In genomic region chr11:117717485-117718314, GRCh38 we compare ENCODE assay signal across 8 cellular contexts.
DNase-seq lines count a peak whose midpoint lies in the region; ATAC-seq, FAIRE-seq and TF ChIP-seq lines count a peak whose summit lies in the region.

No MANE protein-coding gene starts in this region.

- FAIRE-seq in GM12892 (lab: Jason Lieb, UNC), result no peak

- dilution Hi-C loops in mammary epithelial cell (cut with HindIII; ENCODE audit: low sequenced_read_pairs), result loop anchor here (5.0 to 10.0 kb wide), 2 partner anchors 75 to 293 kb away; no protein-coding TSS in a partner anchor

- H3K4me1 Mint-ChIP-seq in activated T-cell treated with anti-CD3 and anti-CD28 coated beads, Interleukin-2, amount 50 U/mL, for 72 hours (ENCODE audit: low read depth), result no peaks in the 10 kb centered on the region

- no peak overlapping the region for H3K27ac ChIP-seq in mammary epithelial cell (ENCODE audit: insufficient read depth, low read depth, low read length)

- in situ Hi-C loops in T47D (cut with HindIII; ENCODE audit: low pct_unique_long_range_greater_than_20kb, low sequenced_read_pairs) (no loop called here), mammary epithelial cell (cut with MboI; ENCODE audit: low sequenced_read_pairs in 2 of 2) (no loop called here)

- no peak overlapping the region for H3K4me2 ChIP-seq in mammary epithelial cell (ENCODE audit: insufficient read depth, low read depth, low read length)

- 81% methylated on average over 10 of the region's 25 CpGs for WGBS in mammary epithelial cell (ENCODE audit: low coverage, missing lambda C conversion rate)

- no peaks in the 10 kb centered on the region for H3K36me3 Mint-ChIP-seq in activated T-cell treated with anti-CD3 and anti-CD28 coated beads, Interleukin-2, amount 50 U/mL, for 72 hours (ENCODE audit: insufficient read depth in 2 of 2)

- no peak for ATAC-seq in activated T-cell treated with anti-CD3 and anti-CD28 coated beads, Interleukin-2, amount 50 U/mL, for 72 hours (replicated peaks in 1 of 2)

- peak; percentile 88 to 99 for DNase-seq in T47D (ENCODE audit: low read depth in 1 of 2, low spot score in 1 of 2)
- no peak for DNase-seq in mammary epithelial cell
- peak; percentile 39 for DNase-seq in astrocyte of the hippocampus (ENCODE audit: low read depth, low spot score)
- peak; percentile 59 for DNase-seq in left kidney (ENCODE audit: low read depth, low spot score)
- DNase-seq in ureter (ENCODE audit: low spot score), result peak; percentile 55
- no peak for DNase-seq in T1000 (lab: John Stamatoyannopoulos, UW)
- no peak for DNase-seq in activated T-cell treated with anti-CD3 and anti-CD28 coated beads, Interleukin-2, amount 50 U/mL, for 72 hours
- no peak for DNase-seq in GM12892 (ENCODE audit: insufficient read length)

- H3K27me3 ChIP-seq in mammary epithelial cell (ENCODE audit: insufficient read depth, low read length), result no peaks in the 10 kb centered on the region

- H3K4me3 Mint-ChIP-seq in activated T-cell treated with anti-CD3 and anti-CD28 coated beads, Interleukin-2, amount 50 U/mL, for 72 hours, result no peak overlapping the region

- H3K4me1 ChIP-seq in mammary epithelial cell (ENCODE audit: insufficient read depth, low read length), result no peaks in the 10 kb centered on the region

- no peak for TF ChIP-seq CTCF in mammary epithelial cell (conservative IDR thresholded peaks at IDR 0.05 in 1 of 2, IDR thresholded peaks at IDR 0.05 in 1 of 2; ENCODE audit: extremely low read depth in 1 of 2, insufficient read depth in 1 of 2, low read depth in 1 of 2, low read length in 2 of 2)

- no peak overlapping the region for H3K9ac ChIP-seq in mammary epithelial cell (ENCODE audit: insufficient read depth, low read length)

- TF ChIP-seq POLR2A in GM12892 (IDR thresholded peaks at IDR 0.05; ENCODE audit: low read depth, low read length), result no peak

- CTCF ChIA-PET in mammary epithelial cell (lab: Charles Lee; ENCODE audit: low non-redundant PET), result no interaction called here

- no peaks in the 10 kb centered on the region for H3K27me3 Mint-ChIP-seq in activated T-cell treated with anti-CD3 and anti-CD28 coated beads, Interleukin-2, amount 50 U/mL, for 72 hours (ENCODE audit: low read depth)

- no peak overlapping the region for H2AFZ ChIP-seq in mammary epithelial cell (ENCODE audit: low read depth, low read length)

- H3K79me2 ChIP-seq in mammary epithelial cell (ENCODE audit: insufficient read depth, low read length), result no peaks in the 10 kb centered on the region

- no peak overlapping the region for H3K4me3 ChIP-seq in mammary epithelial cell (replicated peaks in 1 of 3; ENCODE audit: insufficient read depth in 1 of 3, low read depth in 2 of 3, low read length in 3 of 3)

- no peak overlapping the region for H3K27ac Mint-ChIP-seq in activated T-cell treated with anti-CD3 and anti-CD28 coated beads, Interleukin-2, amount 50 U/mL, for 72 hours

- BruUV-seq in mammary epithelial cell (replicated peaks; lab: Mats Ljungman, UMichigan), result no TSS peak

- no peaks in the 10 kb centered on the region for H3K9me3 ChIP-seq in mammary epithelial cell (replicated peaks; ENCODE audit: insufficient read depth, low read length)

- intact Hi-C loops in mammary epithelial cell (cut with micrococcal nuclease), result no loop called here

- no peaks in the 10 kb centered on the region for H3K9me3 Mint-ChIP-seq in activated T-cell treated with anti-CD3 and anti-CD28 coated beads, Interleukin-2, amount 50 U/mL, for 72 hours

- no peaks in the 10 kb centered on the region for H4K20me1 ChIP-seq in mammary epithelial cell (ENCODE audit: insufficient read depth, low read length)

- H3K36me3 ChIP-seq in mammary epithelial cell (ENCODE audit: insufficient read depth, low read length), result no peaks in the 10 kb centered on the region

Comparison
In these comparisons a context has a peak if more than half of its experiments do, and no peak if none do; other contexts are left out.
1. DNase-seq: peak in T47D (2 of 2), astrocyte of the hippocampus (single experiment), left kidney (single experiment) and ureter (single experiment); none in mammary epithelial cell (single experiment), T1000 (single experiment), activated T-cell treated with anti-CD3 and anti-CD28 coated beads, Interleukin-2, amount 50 U/mL, for 72 hours (0 of 2) and GM12892 (single experiment).